Comparison of ENCODE assay signal across 9 cellular contexts in genomic region chr1:109773203-109773899, GRCh38. TPM values are rescaled to one million over a fixed set of nuclear protein-coding genes. Genes with fewer than 3 reads are reported as not detected.
DNase-seq lines count a peak whose midpoint lies in the region; ATAC-seq, FAIRE-seq and TF ChIP-seq lines count a peak whose summit lies in the region.
"Had no signal": no experiment of that assay in that cellular context is flagged by ENCODE, and none has a peak within 500 bp of the region (broad histone marks: within the 10 kb centered on the region; RNA-seq: fewer than 3 reads in every experiment).

No MANE protein-coding gene starts in this region.

- TF ChIP-seq CTCF in WTC11 (IDR thresholded peaks at IDR 0.05) (peak; percentile 38; the same call in 1 of the 2 replicates), bronchial epithelial cell (IDR thresholded peaks at IDR 0.05; ENCODE audit: insufficient read depth, low read length, severe bottlenecking) (peak; percentile 90)

- DNase-seq in NCI-H1417 (lab: John Stamatoyannopoulos, UW): peak; percentile 72 to 92 (median 76)
- no peak for DNase-seq in NCI-H1417 treated with DMSO at 0.1 percent for 48 hours (lab: John Stamatoyannopoulos, UW)
- DNase-seq in NCI-H2196 treated with DMSO at 0.1 percent for 48 hours (lab: John Stamatoyannopoulos, UW; ENCODE audit: unreplicated experiment): peak; percentile 78
- DNase-seq in WTC11 (ENCODE audit: low spot score): peak; percentile 73
- DNase-seq in bronchial epithelial cell (ENCODE audit: low read depth): peak; percentile 69
- DNase-seq in kidney tubule cell (ENCODE audit: low spot score): peak; percentile 85
- peak; percentile 65 for DNase-seq in stimulated activated CD4-positive, alpha-beta T cell treated with anti-CD3 and anti-CD28 coated beads, Interleukin-2, amount 100 ng/mL, for 4 hours (ENCODE audit: low read depth)

- peaks cover 7% of the 10 kb centered on the region for H3K27me3 Mint-ChIP-seq in WTC11 (ENCODE audit: low read depth)

- POLR2A ChIA-PET in WTC11 (lab: Charles Lee): no interaction called here

- CTCF ChIA-PET in WTC11 (lab: Charles Lee): interaction anchor here (0.5 to 17.4 kb wide), 15 partner anchors 12 to 256 kb away, joined by 3 to 341 read pairs (median 3); partner anchors contain the start of genes AHCYL1, GNAI3 and GSTM4

- no peaks in the 10 kb centered on the region for H3K36me3 Mint-ChIP-seq in WTC11

- no peak overlapping the region for H3K27ac Mint-ChIP-seq in WTC11

- H3K27me3 ChIP-seq in bronchial epithelial cell (ENCODE audit: control insufficient read depth, insufficient read depth, low read length): no peaks in the 10 kb centered on the region

- H3K4me3 ChIP-seq in bronchial epithelial cell (ENCODE audit: low read depth, low read length): no peak overlapping the region

- H3K4me1 Mint-ChIP-seq in WTC11: peaks cover 5% of the 10 kb centered on the region

- peak; percentile 7 for FAIRE-seq in bronchial epithelial cell (lab: Jason Lieb, UNC)
- FAIRE-seq: A204.1 had no signal

- no peaks in the 10 kb centered on the region for H3K9me3 Mint-ChIP-seq in WTC11

- ATAC-seq in HG02981 (IDR thresholded peaks at IDR 0.05; ENCODE audit: unreplicated experiment) (peak; percentile 57), WTC11 (peak; percentile 83)

- no peaks in the 10 kb centered on the region for H3K36me3 ChIP-seq in bronchial epithelial cell (ENCODE audit: control insufficient read depth, insufficient read depth, low read length)

- H3K4me3 Mint-ChIP-seq in WTC11: no peak overlapping the region

TF ChIP-seq in WTC11, 78 proteins besides CTCF, POLR2A, EP300 and RAD21:
- no peak for TF ChIP-seq FOXJ3 (CRISPR knock-in tag; IDR thresholded peaks at IDR 0.05; ENCODE audit: borderline replicate concordance)
- no peak for TF ChIP-seq MXD4 (CRISPR knock-in tag; IDR thresholded peaks at IDR 0.05; ENCODE audit: borderline replicate concordance)
- no peak for TF ChIP-seq ZNF219 (CRISPR knock-in tag; IDR thresholded peaks at IDR 0.05; ENCODE audit: borderline replicate concordance)
- no peak for TF ChIP-seq ERG (CRISPR knock-in tag; IDR thresholded peaks at IDR 0.05)
- peak; percentile 27; the same call in 1 of the 2 replicates for TF ChIP-seq GABPB1 (CRISPR knock-in tag; IDR thresholded peaks at IDR 0.05)
- no peak for TF ChIP-seq ZNF396 (CRISPR knock-in tag; IDR thresholded peaks at IDR 0.05; ENCODE audit: borderline replicate concordance)
- peak; percentile 22; the same call in 1 of the 2 replicates for TF ChIP-seq FOXP1 (CRISPR knock-in tag; IDR thresholded peaks at IDR 0.05; ENCODE audit: borderline replicate concordance)
- no peak for TF ChIP-seq NR1H2 (CRISPR knock-in tag; IDR thresholded peaks at IDR 0.05)
- no peak for TF ChIP-seq TEAD1 (CRISPR knock-in tag; IDR thresholded peaks at IDR 0.05)
- no peak for TF ChIP-seq ZNF121 (CRISPR knock-in tag; IDR thresholded peaks at IDR 0.05)
- TF ChIP-seq MAX (CRISPR knock-in tag; IDR thresholded peaks at IDR 0.05): 0 out of 2 replicates have a peak, but pooled peaks have one; percentile 50
- no peak for TF ChIP-seq SMAD3 (CRISPR knock-in tag; IDR thresholded peaks at IDR 0.05; ENCODE audit: borderline replicate concordance)
- no peak for TF ChIP-seq E2F1 (CRISPR knock-in tag; IDR thresholded peaks at IDR 0.05)
- TF ChIP-seq ZBTB21 (CRISPR knock-in tag; IDR thresholded peaks at IDR 0.05; ENCODE audit: borderline replicate concordance): no peak
- no peak for TF ChIP-seq CREM (CRISPR knock-in tag; IDR thresholded peaks at IDR 0.05)

RNA-seq across cellular contexts. Expression of gene EPS8L3, which starts 9.6 kb away (rescaled TPM):
- total RNA-seq in WTC11 (2021): 0.17 to 0.41 TPM in 2 of 3 replicates, not detected in the other
- total RNA-seq in bronchial epithelial cell: not detected in 2 replicates

RNA-seq across cellular contexts. Expression of gene GSTM3, which starts 32.5 kb away (rescaled TPM):
- total RNA-seq in WTC11 (2021) (2.2 to 3.5 TPM (median 3.3 TPM) in 3 replicates), bronchial epithelial cell (4.7 TPM in 2 replicates)
